ENCODE assay signal across 1 cellular context in genomic region chr10:111034598-111035310, GRCh38.
TF ChIP-seq lines count a peak whose summit lies in the region.

No MANE protein-coding gene starts in this region.

TF ChIP-seq in IMR-90, 13 proteins besides CTCF, POLR2A, EP300 and RAD21:
- TF ChIP-seq FOS (IDR thresholded peaks at IDR 0.05; ENCODE audit: low read depth, low read length): no peak
- TF ChIP-seq CEBPB (IDR thresholded peaks at IDR 0.05; ENCODE audit: low read depth, low read length): peak; percentile 89
TF ChIP-seq in IMR-90: peak in this region for 1.
